In genomic region chr2:207073791-207074678, GRCh38 we compare ENCODE assay signal across 2 cellular contexts.
TF ChIP-seq lines count a peak whose summit lies in the region.

No MANE protein-coding gene starts in this region.

TF ChIP-seq in HepG2, 621 proteins besides CTCF, POLR2A, EP300 and RAD21 (continued from another document and continues in another):
- no peak for TF ChIP-seq GPN1 (CRISPR knock-in tag; IDR thresholded peaks at IDR 0.05; ENCODE audit: borderline replicate concordance)
- no peak for TF ChIP-seq NFYC (CRISPR knock-in tag; IDR thresholded peaks at IDR 0.05)
- no peak for TF ChIP-seq ZBTB40 (IDR thresholded peaks at IDR 0.05)
- TF ChIP-seq ZBTB40 (CRISPR knock-in tag; IDR thresholded peaks at IDR 0.05) = no peak
- TF ChIP-seq SP2 (CRISPR knock-in tag; IDR thresholded peaks at IDR 0.05) = no peak
- TF ChIP-seq ZGPAT (CRISPR knock-in tag; IDR thresholded peaks at IDR 0.05) = no peak
- TF ChIP-seq ZNF609 (CRISPR knock-in tag; IDR thresholded peaks at IDR 0.05; ENCODE audit: borderline replicate concordance) = no peak
- no peak for TF ChIP-seq ZBTB7B (CRISPR knock-in tag; IDR thresholded peaks at IDR 0.05)

TF ChIP-seq in SK-N-SH, 30 proteins besides CTCF, POLR2A, EP300 and RAD21 (continued from another document):
- TF ChIP-seq RXRA (IDR thresholded peaks at IDR 0.05; ENCODE audit: borderline replicate concordance, low read depth) (no peak), SIN3A (IDR thresholded peaks at IDR 0.05; ENCODE audit: borderline replicate concordance, low read depth, low read length) (no peak), REST (IDR thresholded peaks at IDR 0.05; ENCODE audit: low read depth, low read length) (no peak), JUND (IDR thresholded peaks at IDR 0.05) (no peak), FOXM1 (IDR thresholded peaks at IDR 0.05; ENCODE audit: low read depth) (no peak), ZBTB33 (IDR thresholded peaks at IDR 0.05; ENCODE audit: borderline replicate concordance, low read depth) (no peak), TAF1 (IDR thresholded peaks at IDR 0.05; ENCODE audit: borderline replicate concordance, low read depth, low read length) (no peak)
